In genomic region chr3:117963858-117964257, GRCh38 we compare ENCODE assay signal across 5 cellular contexts.
"Had no signal": no experiment of that assay in that cellular context is flagged by ENCODE, and none has a peak within 500 bp of the region (broad histone marks: within the 10 kb centered on the region; RNA-seq: fewer than 3 reads in every experiment).

No MANE protein-coding gene starts in this region.

- H3K27ac ChIP-seq: KMS-11 had no signal

- H2AFZ ChIP-seq: GM23248 had no signal

- H3K4me2 ChIP-seq: KMS-11 had no signal

- H3K9ac ChIP-seq: GM23248, KMS-11 had no signal

- DNase-seq: GM23248, H9, HCEC 1CT, KBM-7 had no signal
